Comparison of ENCODE assay signal across 11 cellular contexts in the genomic region with DNA sequence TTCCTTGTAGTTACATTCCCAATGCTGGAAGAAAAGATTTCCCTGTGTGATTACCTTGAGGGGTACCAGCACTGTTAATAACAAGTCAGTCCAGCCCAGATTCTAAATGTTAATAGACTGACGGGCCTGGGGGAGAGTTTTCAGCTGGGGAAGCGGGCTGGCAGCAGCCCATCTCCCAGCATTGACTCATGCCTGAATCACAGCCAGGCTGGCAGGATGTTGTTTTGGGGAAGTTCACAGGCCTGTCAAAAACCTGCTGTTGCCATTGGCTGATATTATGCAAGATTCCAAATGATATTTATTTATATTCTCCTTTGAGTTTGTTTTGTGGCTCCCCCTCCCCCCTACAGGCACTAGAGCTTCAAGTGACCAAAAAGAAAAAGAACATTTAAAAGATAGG.
DNase-seq lines count a peak whose midpoint lies in the region; ATAC-seq, FAIRE-seq and TF ChIP-seq lines count a peak whose summit lies in the region.
"Had no signal": no experiment of that assay in that cellular context is flagged by ENCODE, and none has a peak within 500 bp of the region (broad histone marks: within the 10 kb centered on the region; RNA-seq: fewer than 3 reads in every experiment).

No MANE protein-coding gene starts in this region.

- peak overlapping the region; percentile 70 to 84; a peak in 5 of 6 replicates for H3K27ac ChIP-seq in A549

- peaks cover 37% of the 10 kb centered on the region for H3K4me1 ChIP-seq in A549
- H3K4me1 ChIP-seq: BE2C had no signal

- POLR2A ChIA-PET in A549 (lab: Yijun Ruan, JAX) = interaction anchor here (0.6 kb wide), 1 partner anchor 681 kb away, joined by 3 read pairs; no protein-coding TSS in a partner anchor

- H3K4me2 ChIP-seq in A549 = peak overlapping the region; percentile 79

- WGBS in A549 (ENCODE audit: missing lambda C conversion rate) = 6% methylated on average over 2 of the region's 2 CpGs

- TF ChIP-seq EP300 in A549 (IDR thresholded peaks at IDR 0.05) = no peak

- CTCF ChIA-PET in A549 (lab: Yijun Ruan, JAX) = no interaction called here

- peak; percentile 50 to 82; a peak in 3 of 6 replicates for ATAC-seq in A549
- peak; percentile 53 for ATAC-seq in left lobe of liver
- ATAC-seq: activated naive CD8-positive, alpha-beta T cell treated with anti-CD3 and anti-CD28 coated beads, Interleukin-2, amount 50 U/mL, for 24 hours had no signal

- FAIRE-seq in A549 (lab: Jason Lieb, UNC) = no peak
- FAIRE-seq: H1 had no signal

- no peaks in the 10 kb centered on the region for H3K9me3 ChIP-seq in A549
- H3K9me3 ChIP-seq: BE2C had no signal

- no peak overlapping the region for H3K4me3 ChIP-seq in A549

- DNase-seq in A549 (ENCODE audit: low read depth in 1 of 2, low spot score in 1 of 2) = peak; percentile 9 to 23
- peak; percentile 46 for DNase-seq in NCI-H1694 (lab: John Stamatoyannopoulos, UW)
- peak; percentile 92 for DNase-seq in cerebellar cortex (ENCODE audit: low spot score)
- peak; percentile 45 for DNase-seq in left lobe of liver (ENCODE audit: low spot score)
- no peak for DNase-seq in stimulated activated CD4-positive, alpha-beta T cell treated with anti-CD3 and anti-CD28 coated beads, Interleukin-12 subunit alpha, Interleukin-12 subunit beta, amount 100 ng/mL, for 4 hours
- DNase-seq in NCI-H748 (lab: John Stamatoyannopoulos, UW; ENCODE audit: unreplicated experiment) = no peak
- DNase-seq in activated CD8-positive, alpha-beta memory T cell treated with anti-CD3 and anti-CD28 coated beads for 24 hours = no peak
- no peak for DNase-seq in stimulated activated CD4-positive, alpha-beta T cell treated with anti-CD3 and anti-CD28 coated beads, Interleukin-15, amount 100 ng/mL, for 24 hours
- DNase-seq: activated naive CD8-positive, alpha-beta T cell treated with anti-CD3 and anti-CD28 coated beads, Interleukin-2, amount 50 U/mL, for 24 hours; BE2C had no signal

- TF ChIP-seq POLR2A in A549 (IDR thresholded peaks at IDR 0.05; ENCODE audit: low read length) = no peak

- no peak for TF ChIP-seq CTCF in A549 (IDR thresholded peaks at IDR 0.05)

- 0 out of 5 replicates have a peak, but pooled peaks of 1 of the 2 experiments have one; percentile 13 for TF ChIP-seq RAD21 in A549 (conservative IDR thresholded peaks at IDR 0.05 in 1 of 2, IDR thresholded peaks at IDR 0.05 in 1 of 2)

TF ChIP-seq in A549, 52 proteins besides CTCF, POLR2A, EP300 and RAD21:
- no peak for TF ChIP-seq CBX8 (IDR thresholded peaks at IDR 0.05)
- TF ChIP-seq RNF2 (IDR thresholded peaks at IDR 0.05; ENCODE audit: borderline replicate concordance, low read depth) = no peak
- TF ChIP-seq NFE2L2 (conservative IDR thresholded peaks at IDR 0.05; ENCODE audit: low read length) = no peak
- no peak for TF ChIP-seq EHF (CRISPR knock-in tag; IDR thresholded peaks at IDR 0.05)
- no peak for TF ChIP-seq ELK1 (IDR thresholded peaks at IDR 0.05; ENCODE audit: low read depth, low read length)
- TF ChIP-seq CEBPB (IDR thresholded peaks at IDR 0.05) = 0 out of 4 replicates have a peak, but pooled peaks have one; percentile 37 to 53
- no peak for TF ChIP-seq CHD4 (IDR thresholded peaks at IDR 0.05; ENCODE audit: borderline replicate concordance)
- TF ChIP-seq FOSL2 (IDR thresholded peaks at IDR 0.05) = peak; percentile 58
- TF ChIP-seq FOSL2 (CRISPR knock-in tag; IDR thresholded peaks at IDR 0.05) = peak; percentile 38; the same call in 1 of the 2 replicates
- no peak for TF ChIP-seq HOXA7 (CRISPR knock-in tag; IDR thresholded peaks at IDR 0.05)
- peak; percentile 55 for TF ChIP-seq JUNB (IDR thresholded peaks at IDR 0.05)
- TF ChIP-seq CBX2 (IDR thresholded peaks at IDR 0.05; ENCODE audit: borderline replicate concordance, low read depth) = no peak
- TF ChIP-seq MAFK (IDR thresholded peaks at IDR 0.05; ENCODE audit: partially characterized antibody) = no peak
- TF ChIP-seq SMC3 (IDR thresholded peaks at IDR 0.05) = no peak
- TF ChIP-seq ZSCAN20 (CRISPR knock-in tag; IDR thresholded peaks at IDR 0.05) = no peak
- TF ChIP-seq GATA3 (IDR thresholded peaks at IDR 0.05; ENCODE audit: borderline replicate concordance) = peak; percentile 39; the same call in 1 of the 2 replicates
- no peak for TF ChIP-seq TFCP2L1 (CRISPR knock-in tag; IDR thresholded peaks at IDR 0.05)

Comparison
In these comparisons a context has a peak if more than half of its experiments do, and no peak if none do; other contexts are left out.
1. DNase-seq: peak in A549 (2 of 2), NCI-H1694 (single experiment), cerebellar cortex (single experiment) and left lobe of liver (single experiment); none in stimulated activated CD4-positive, alpha-beta T cell treated with anti-CD3 and anti-CD28 coated beads, Interleukin-12 subunit alpha, Interleukin-12 subunit beta, amount 100 ng/mL, for 4 hours (single experiment), NCI-H748 (single experiment), activated CD8-positive, alpha-beta memory T cell treated with anti-CD3 and anti-CD28 coated beads for 24 hours (single experiment) and stimulated activated CD4-positive, alpha-beta T cell treated with anti-CD3 and anti-CD28 coated beads, Interleukin-15, amount 100 ng/mL, for 24 hours (single experiment).